Comparison of ENCODE assay signal across 8 cellular contexts in genomic region chr11:85809881-85810280, GRCh38. TPM values are rescaled to one million over a fixed set of nuclear protein-coding genes. Genes with fewer than 3 reads are reported as not detected.
A peak's percentile ranks its signal among the peaks of the same experiment; 100 is the strongest.
DNase-seq lines count a peak whose midpoint lies in the region; ATAC-seq and TF ChIP-seq lines count a peak whose summit lies in the region.

No MANE protein-coding gene starts in this region.

- no peak overlapping the region for H2BK12ac ChIP-seq in neuronal stem cell (ENCODE audit: low read length)

- WGBS in neuronal stem cell (ENCODE audit: extremely low coverage in 2 of 2, insufficient read length in 2 of 2, insufficient replicate concordance in 1 of 2), 2 donors, result no CpG with 5 or more reads among the region's 4 CpGs
- WGBS in body of pancreas, 2 donors, result 35 to 42% methylated on average over 4 of the region's 4 CpGs

- H2AFZ ChIP-seq in neuronal stem cell (ENCODE audit: low read length), result peak overlapping the region; percentile 93

- H3K36me3 ChIP-seq in neuronal stem cell (replicated peaks in 1 of 2; ENCODE audit: control insufficient read depth in 2 of 2, insufficient read depth in 2 of 2, low read length in 2 of 2), result no peaks in the 10 kb centered on the region
- no peaks in the 10 kb centered on the region for H3K36me3 ChIP-seq in body of pancreas (replicated peaks in 1 of 2; ENCODE audit: insufficient read depth in 1 of 2, low read depth in 2 of 2)

- intact Hi-C loops in body of pancreas (cut with DNase I), result no loop called here

- no peak overlapping the region for H3K27ac ChIP-seq in neuronal stem cell (replicated peaks; ENCODE audit: low read length)
- no peak overlapping the region for H3K27ac ChIP-seq in body of pancreas

- peak overlapping the region; percentile 96 for H3K27ac Mint-ChIP-seq in T-helper 17 cell
- H3K27ac Mint-ChIP-seq in endothelial cell (ENCODE audit: unreplicated experiment), result no peak overlapping the region

- H3K27me3 ChIP-seq in neuronal stem cell (ENCODE audit: control insufficient read depth in 3 of 3, insufficient read depth in 3 of 3, low read depth in 1 of 3, low read length in 3 of 3), result peaks cover 0 to 68% (median 20%) of the 10 kb centered on the region in 3 experiments
- H3K27me3 ChIP-seq in body of pancreas, result no peaks in the 10 kb centered on the region

- H3K4me1 Mint-ChIP-seq in T-helper 17 cell, result peaks cover 43% of the 10 kb centered on the region
- H3K4me1 Mint-ChIP-seq in endothelial cell (ENCODE audit: unreplicated experiment), result peaks cover 13% of the 10 kb centered on the region

- no peak overlapping the region for H3K4ac ChIP-seq in neuronal stem cell (ENCODE audit: low read length)

- H3K23ac ChIP-seq in neuronal stem cell (ENCODE audit: low read depth, low read length, poor library complexity), result no peak overlapping the region

- TF ChIP-seq CTCF in endothelial cell (IDR thresholded peaks at IDR 0.05; ENCODE audit: unreplicated experiment) (no peak), body of pancreas (IDR thresholded peaks at IDR 0.05) (no peak)

- ATAC-seq in T-helper 17 cell (no peak), body of pancreas (no peak), HG02763 (IDR thresholded peaks at IDR 0.05; ENCODE audit: unreplicated experiment) (no peak)

- no peak overlapping the region for H3K14ac ChIP-seq in neuronal stem cell (ENCODE audit: low read length)

- no peak overlapping the region for H4K8ac ChIP-seq in neuronal stem cell (ENCODE audit: low read depth, low read length)

- no peak overlapping the region for H4K91ac ChIP-seq in neuronal stem cell (ENCODE audit: low read depth, low read length, poor library complexity)

- no peak overlapping the region for H2BK15ac ChIP-seq in neuronal stem cell (ENCODE audit: low read length)

- peaks cover 1% of the 10 kb centered on the region for H3K79me1 ChIP-seq in neuronal stem cell (ENCODE audit: low read depth, low read length)

- no peaks in the 10 kb centered on the region for H3K9me3 Mint-ChIP-seq in endothelial cell (ENCODE audit: unreplicated experiment)

- H3K4me2 ChIP-seq in neuronal stem cell (ENCODE audit: insufficient read depth, low read length, poor library complexity, severe bottlenecking), result peak overlapping the region; percentile 75

- no peak for TF ChIP-seq POLR2A in body of pancreas (IDR thresholded peaks at IDR 0.05)

- peak; percentile 22 for DNase-seq in NCI-H2227 (lab: John Stamatoyannopoulos, UW; ENCODE audit: unreplicated experiment)
- no peak for DNase-seq in NCI-H2227 treated with DMSO at 0.1 percent for 48 hours (lab: John Stamatoyannopoulos, UW)
- DNase-seq in T-helper 17 cell, result peak in 1 of 3 donors; percentile 27
- peak; percentile 38 for DNase-seq in endothelial cell (ENCODE audit: low spot score)
- no peak for DNase-seq in neuronal stem cell (ENCODE audit: low spot score)
- DNase-seq in occipital lobe (lab: John Stamatoyannopoulos, UW), result no peak
- DNase-seq in body of pancreas, result no peak

- peak overlapping the region; percentile 93 for H3K4me3 Mint-ChIP-seq in T-helper 17 cell
- peak overlapping the region; percentile 84 for H3K4me3 Mint-ChIP-seq in endothelial cell (ENCODE audit: unreplicated experiment)

- no peak overlapping the region for H3K18ac ChIP-seq in neuronal stem cell (ENCODE audit: low read length)

- no peak overlapping the region for H2AK5ac ChIP-seq in neuronal stem cell (ENCODE audit: low read depth, low read length)

- H3K36me3 Mint-ChIP-seq in T-helper 17 cell (ENCODE audit: low read depth) (peaks cover 3% of the 10 kb centered on the region), endothelial cell (ENCODE audit: low read depth, unreplicated experiment) (no peaks in the 10 kb centered on the region)

- peaks cover 3 to 11% of the 10 kb centered on the region in 2 donors for H3K4me1 ChIP-seq in neuronal stem cell (ENCODE audit: control insufficient read depth in 2 of 2, insufficient read depth in 1 of 2, low read depth in 1 of 2, low read length in 2 of 2)
- H3K4me1 ChIP-seq in body of pancreas, result peaks cover 16% of the 10 kb centered on the region

- H3K27me3 Mint-ChIP-seq in T-helper 17 cell, result peaks cover 7% of the 10 kb centered on the region
- H3K27me3 Mint-ChIP-seq in endothelial cell (ENCODE audit: unreplicated experiment), result peaks cover 10% of the 10 kb centered on the region

- no peaks in the 10 kb centered on the region for H3K9me3 ChIP-seq in T-helper 17 cell (ENCODE audit: control insufficient read depth, low read length, poor library complexity, severe bottlenecking)
- no peaks in the 10 kb centered on the region for H3K9me3 ChIP-seq in neuronal stem cell (replicated peaks in 1 of 2; ENCODE audit: control insufficient read depth in 2 of 2, insufficient read depth in 1 of 2, low read depth in 1 of 2, low read length in 2 of 2)
- H3K9me3 ChIP-seq in body of pancreas, result no peaks in the 10 kb centered on the region

- H2BK120ac ChIP-seq in neuronal stem cell (ENCODE audit: low read depth, low read length), result no peak overlapping the region

- H3K9ac ChIP-seq in neuronal stem cell (ENCODE audit: low read depth, low read length, poor library complexity), result no peak overlapping the region

- no peak overlapping the region for H3K4me3 ChIP-seq in neuronal stem cell (ENCODE audit: low read length in 2 of 2)
- H3K4me3 ChIP-seq in body of pancreas, result no peak overlapping the region

- no peak overlapping the region for H2BK5ac ChIP-seq in neuronal stem cell (ENCODE audit: low read length)

RNA-seq across cellular contexts. Expression of gene SYTL2, which starts 1.1 kb away (rescaled TPM):
- 10 to 100 TPM; 50.0 to 58.8 TPM for total RNA-seq in T-helper 17 cell
- 4.0 TPM for total RNA-seq in endothelial cell (ENCODE audit: unreplicated experiment)
- polyA plus RNA-seq in neuronal stem cell (2013, experiment 1 of 2), result 13.8 TPM
- 13.5 TPM for polyA plus RNA-seq in neuronal stem cell (2013, experiment 2 of 2)
- total RNA-seq in occipital lobe, result 7.0 TPM
- 10 to 100 TPM; 28.3 to 55.3 TPM for total RNA-seq in body of pancreas

RNA-seq across cellular contexts. Expression of gene CCDC83, which starts 45.3 kb away (rescaled TPM):
- total RNA-seq in T-helper 17 cell (under 1 TPM in 1 of 2 donors, not detected in 1; 0.22 TPM), endothelial cell (ENCODE audit: unreplicated experiment) (not detected), occipital lobe (not detected), body of pancreas (not detected)
- polyA plus RNA-seq in neuronal stem cell (2013, experiment 1 of 2), result not detected
- not detected for polyA plus RNA-seq in neuronal stem cell (2013, experiment 2 of 2)

Comparison
In these comparisons a context has a peak if more than half of its experiments do, and no peak if none do; other contexts are left out.
1. DNase-seq: peak in NCI-H2227 (single experiment) and endothelial cell (single experiment); none in NCI-H2227 treated with DMSO at 0.1 percent for 48 hours (single experiment), neuronal stem cell (single experiment), occipital lobe (single experiment) and body of pancreas (0 of 4).